In genomic region chr2:24722141-24722790, GRCh38 we compare ENCODE assay signal across 14 cellular contexts.
DNase-seq lines count a peak whose midpoint lies in the region; ATAC-seq, FAIRE-seq and TF ChIP-seq lines count a peak whose summit lies in the region.
"Had no signal": no experiment of that assay in that cellular context is flagged by ENCODE, and none has a peak within 500 bp of the region (broad histone marks: within the 10 kb centered on the region; RNA-seq: fewer than 3 reads in every experiment).

No MANE protein-coding gene starts in this region.

- FAIRE-seq in GM19239 (lab: Jason Lieb, UNC): peak; percentile 45
- no peak for FAIRE-seq in astrocyte (lab: Jason Lieb, UNC)
- FAIRE-seq: K562 had no signal

- TF ChIP-seq EP300 in stomach (IDR thresholded peaks at IDR 0.05): no peak

- H3K4me3 ChIP-seq in astrocyte (ENCODE audit: insufficient read depth, low read depth, low read length) (no peak overlapping the region), stomach (no peak overlapping the region)
- H3K4me3 ChIP-seq: K562 had no signal

- H3K4me1 ChIP-seq in astrocyte (ENCODE audit: insufficient read depth, low read length): peaks cover 12% of the 10 kb centered on the region
- peaks cover 0 to 13% (median 4%) of the 10 kb centered on the region in 4 donors for H3K4me1 ChIP-seq in stomach

- ATAC-seq in T-cell (replicated peaks in 1 of 4): no peak
- ATAC-seq: K562 had no signal

- H3K36me3 ChIP-seq in astrocyte (ENCODE audit: insufficient read depth, low read length): no peaks in the 10 kb centered on the region
- peaks cover 0 to 20% (median 17%) of the 10 kb centered on the region in 4 donors for H3K36me3 ChIP-seq in stomach

- CTCF ChIA-PET in T-cell (lab: Charles Lee): no interaction called here

- H3K4me1 Mint-ChIP-seq in astrocyte (ENCODE audit: low read depth, unreplicated experiment) (peaks cover 10% of the 10 kb centered on the region), T-cell (peaks cover 0 to 2% (median 0%) of the 10 kb centered on the region in 3 donors)

- H3K9me3 ChIP-seq in astrocyte (ENCODE audit: insufficient read depth, low read depth, low read length) (no peaks in the 10 kb centered on the region), stomach (no peaks in the 10 kb centered on the region)

- H3K4me2 ChIP-seq in astrocyte (ENCODE audit: low read length): peak overlapping the region; percentile 11

- no peaks in the 10 kb centered on the region for H3K79me2 ChIP-seq in astrocyte (ENCODE audit: insufficient read depth, low read length)

- H3K4me3 Mint-ChIP-seq in astrocyte (ENCODE audit: unreplicated experiment) (no peak overlapping the region), T-cell (no peak overlapping the region)

- H4K20me1 ChIP-seq in astrocyte (ENCODE audit: insufficient read depth, low read length): no peaks in the 10 kb centered on the region

- POLR2A ChIA-PET in T-cell (lab: Charles Lee): no interaction called here

- TF ChIP-seq POLR2A in stomach (IDR thresholded peaks at IDR 0.05): no peak

- no peak for DNase-seq in GM19239 (ENCODE audit: insufficient read length, low spot score)
- DNase-seq in astrocyte (ENCODE audit: low read depth): no peak
- DNase-seq in stomach: no peak
- DNase-seq in posterior vena cava (ENCODE audit: low spot score): no peak
- no peak for DNase-seq in DMS79 treated with DMSO at 0.1 percent for 48 hours (lab: John Stamatoyannopoulos, UW)
- no peak for DNase-seq in T-cell
- no peak for DNase-seq in DMS153 (lab: John Stamatoyannopoulos, UW)
- DNase-seq: activated CD4-positive, alpha-beta T cell treated with anti-CD3 and anti-CD28 coated beads, Interleukin-2, amount 50 U/mL, for 1 hour; activated effector memory CD4-positive, alpha-beta T cell treated with Interleukin-2 at 50 U/mL for 16 hours; NCI-H526; RPMI8226; T-helper 2 cell had no signal

- WGBS in stomach, 5 donors: 83 to 96% (median 87%) methylated on average over 3 of the region's 3 CpGs

- H3K9ac ChIP-seq in astrocyte (ENCODE audit: low read length): peak overlapping the region; percentile 16

- H2AFZ ChIP-seq in astrocyte (ENCODE audit: low read depth, low read length): no peak overlapping the region

- H3K27me3 ChIP-seq in astrocyte (ENCODE audit: insufficient read depth, low read length): no peaks in the 10 kb centered on the region
- no peaks in the 10 kb centered on the region for H3K27me3 ChIP-seq in layer of hippocampus (ENCODE audit: control insufficient read depth, insufficient read depth, low read length)
- no peaks in the 10 kb centered on the region for H3K27me3 ChIP-seq in stomach

- H3K27ac ChIP-seq in astrocyte (ENCODE audit: low read depth, low read length) (no peak overlapping the region), layer of hippocampus (ENCODE audit: low read depth, low read length) (peak overlapping the region; percentile 66), stomach (peak overlapping the region in 3 of 5 donors; percentile 12 to 55 (median 54))

- intact Hi-C loops in stomach (cut with DNase I; ENCODE audit: low total_unique reads) (no loop called here), posterior vena cava (cut with DNase I) (no loop called here)

- H3K27ac Mint-ChIP-seq in astrocyte (ENCODE audit: unreplicated experiment) (peak overlapping the region; percentile 70), T-cell (no peak overlapping the region)

- H3K27me3 Mint-ChIP-seq in astrocyte (ENCODE audit: low read depth, unreplicated experiment): no peaks in the 10 kb centered on the region
- no peaks in the 10 kb centered on the region for H3K27me3 Mint-ChIP-seq in T-cell

- H3K9me3 Mint-ChIP-seq in astrocyte (ENCODE audit: unreplicated experiment) (no peaks in the 10 kb centered on the region), T-cell (no peaks in the 10 kb centered on the region)

- no peaks in the 10 kb centered on the region for H3K36me3 Mint-ChIP-seq in astrocyte (ENCODE audit: low read depth, unreplicated experiment)
- H3K36me3 Mint-ChIP-seq in T-cell: peaks cover 22% of the 10 kb centered on the region

- TF ChIP-seq CTCF in astrocyte (IDR thresholded peaks at IDR 0.05; ENCODE audit: insufficient read depth, low read depth, low read length) (no peak), stomach (IDR thresholded peaks at IDR 0.05) (no peak)
